ENCODE assay signal across 8 cellular contexts in genomic region chr12:28189774-28190320, GRCh38. TPM values are rescaled to one million over a fixed set of nuclear protein-coding genes. Genes with fewer than 3 reads are reported as not detected.
A peak's percentile ranks its signal among the peaks of the same experiment; 100 is the strongest.
DNase-seq lines count a peak whose midpoint lies in the region; ATAC-seq and TF ChIP-seq lines count a peak whose summit lies in the region.

No MANE protein-coding gene starts in this region.

- peaks cover 28% of the 10 kb centered on the region for H3K36me3 Mint-ChIP-seq in central memory CD8-positive, alpha-beta T cell (ENCODE audit: insufficient read depth)

- intact Hi-C loops in mucosa of descending colon (cut with DNase I, micrococcal nuclease) = no loop called here

- no peaks in the 10 kb centered on the region for H3K36me3 ChIP-seq in mucosa of descending colon (ENCODE audit: low read depth)

- peaks cover 44% of the 10 kb centered on the region for H3K4me1 Mint-ChIP-seq in central memory CD8-positive, alpha-beta T cell

- no peaks in the 10 kb centered on the region for H3K9me3 Mint-ChIP-seq in central memory CD8-positive, alpha-beta T cell

- peaks cover 6% of the 10 kb centered on the region for H3K4me1 ChIP-seq in mucosa of descending colon (ENCODE audit: low read depth)

- peak overlapping the region; percentile 97 for H3K4me3 Mint-ChIP-seq in central memory CD8-positive, alpha-beta T cell

- peak overlapping the region; percentile 99 for H3K27ac Mint-ChIP-seq in central memory CD8-positive, alpha-beta T cell (ENCODE audit: low read depth)

- DNase-seq in NCI-H774 (lab: John Stamatoyannopoulos, UW) (peak; percentile 40), mucosa of descending colon (no peak), mesenteric fat pad (ENCODE audit: low spot score) (no peak)
- DNase-seq in central memory CD8-positive, alpha-beta T cell (ENCODE audit: low spot score in 2 of 2) = no peak
- DNase-seq in stimulated activated CD4-positive, alpha-beta T cell treated with anti-CD3 and anti-CD28 coated beads, Interleukin-1b, Interleukin-23, amount 100 ng/mL, for 48 hours = no peak

- no peaks in the 10 kb centered on the region for H3K27me3 Mint-ChIP-seq in central memory CD8-positive, alpha-beta T cell

- ATAC-seq in central memory CD8-positive, alpha-beta T cell (replicated peaks; ENCODE audit: extremely low read depth, poor library complexity, severe bottlenecking) = no peak
- no peak for ATAC-seq in mucosa of descending colon
- ATAC-seq in HG03039 (IDR thresholded peaks at IDR 0.05; ENCODE audit: unreplicated experiment) = no peak
- no peak for ATAC-seq in HG03571 (IDR thresholded peaks at IDR 0.05; ENCODE audit: unreplicated experiment)

- TF ChIP-seq CTCF in mucosa of descending colon (IDR thresholded peaks at IDR 0.05) = no peak

- H3K4me3 ChIP-seq in GM08714 (ENCODE audit: low read length) = peak overlapping the region; percentile 84; the same call in 1 of the 2 replicates
- peak overlapping the region; percentile 86 for H3K4me3 ChIP-seq in mucosa of descending colon

- peaks cover under 1% of the 10 kb centered on the region for H3K9me3 ChIP-seq in mucosa of descending colon

RNA-seq across cellular contexts. Expression of gene CCDC91, which starts 0.4 kb away (rescaled TPM):
- total RNA-seq in mucosa of descending colon (10 to 100 TPM; 25.0 to 42.5 (median 27.8) TPM), mesenteric fat pad (36.3 TPM)
